Comparison of ENCODE assay signal across 1 cellular context in the genomic region with DNA sequence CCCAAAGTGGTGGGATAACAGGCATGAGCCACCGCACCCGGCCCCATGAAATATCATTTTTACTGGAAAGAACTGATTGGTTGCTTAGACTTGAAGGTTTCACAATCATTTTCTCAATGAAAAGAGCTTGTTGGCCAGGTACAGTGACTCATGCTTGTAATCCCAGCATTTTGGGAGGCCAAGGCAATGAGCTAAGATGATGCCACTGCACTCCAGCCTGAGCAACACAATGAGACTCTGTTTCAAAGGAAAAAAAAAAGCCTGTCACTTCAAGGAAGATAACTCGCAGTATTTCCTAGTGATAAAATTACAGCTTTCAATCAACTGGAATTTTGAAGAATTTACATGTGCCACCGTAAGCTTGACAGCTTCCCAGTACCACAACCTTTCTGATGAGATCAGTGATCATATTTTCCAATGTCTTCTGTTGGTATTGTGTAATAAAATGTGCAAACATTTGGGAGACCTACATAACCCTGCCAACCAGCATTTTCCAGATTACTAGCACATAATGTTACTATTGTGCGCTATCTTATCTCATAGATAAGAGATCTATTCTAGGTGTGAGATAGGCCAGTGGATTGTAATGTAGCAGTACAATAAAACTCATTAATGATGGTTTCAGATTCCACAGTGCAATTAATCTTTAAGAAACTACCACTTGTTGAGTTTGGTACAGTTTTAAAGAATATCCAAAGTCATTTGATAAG.
TF ChIP-seq lines count a peak whose summit lies in the region.

No MANE protein-coding gene starts in this region.

TF ChIP-seq in HepG2, 621 proteins besides CTCF, POLR2A, EP300 and RAD21:
- no peak for TF ChIP-seq ADNP (CRISPR knock-in tag; IDR thresholded peaks at IDR 0.05)
- TF ChIP-seq, protein P1, sequence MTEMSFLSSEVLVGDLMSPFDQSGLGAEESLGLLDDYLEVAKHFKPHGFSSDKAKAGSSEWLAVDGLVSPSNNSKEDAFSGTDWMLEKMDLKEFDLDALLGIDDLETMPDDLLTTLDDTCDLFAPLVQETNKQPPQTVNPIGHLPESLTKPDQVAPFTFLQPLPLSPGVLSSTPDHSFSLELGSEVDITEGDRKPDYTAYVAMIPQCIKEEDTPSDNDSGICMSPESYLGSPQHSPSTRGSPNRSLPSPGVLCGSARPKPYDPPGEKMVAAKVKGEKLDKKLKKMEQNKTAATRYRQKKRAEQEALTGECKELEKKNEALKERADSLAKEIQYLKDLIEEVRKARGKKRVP (CRISPR knock-in tag; IDR thresholded peaks at IDR 0.05) = peak in 1 of 2 experiments; percentile 50; a peak in 1 of 4 replicates
- TF ChIP-seq, protein P2, sequence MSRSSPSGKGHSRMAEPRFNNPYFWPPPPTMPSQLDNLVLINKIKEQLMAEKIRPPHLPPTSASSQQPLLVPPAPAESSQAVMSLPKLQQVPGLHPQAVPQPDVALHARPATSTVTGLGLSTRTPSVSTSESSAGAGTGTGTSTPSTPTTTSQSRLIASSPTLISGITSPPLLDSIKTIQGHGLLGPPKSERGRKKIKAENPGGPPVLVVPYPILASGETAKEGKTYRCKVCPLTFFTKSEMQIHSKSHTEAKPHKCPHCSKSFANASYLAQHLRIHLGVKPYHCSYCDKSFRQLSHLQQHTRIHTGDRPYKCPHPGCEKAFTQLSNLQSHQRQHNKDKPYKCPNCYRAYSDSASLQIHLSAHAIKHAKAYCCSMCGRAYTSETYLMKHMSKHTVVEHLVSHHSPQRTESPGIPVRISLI (CRISPR knock-in tag; IDR thresholded peaks at IDR 0.05; ENCODE audit: borderline replicate concordance) = peak; percentile 69; the same call in 1 of the 2 replicates
- TF ChIP-seq FOXA1 (IDR thresholded peaks at IDR 0.05) = no peak
- TF ChIP-seq FOXA1 (CRISPR knock-in tag; IDR thresholded peaks at IDR 0.05) = peak; percentile 9; the same call in 1 of the 2 replicates
- no peak for TF ChIP-seq ZNF577 (CRISPR knock-in tag; IDR thresholded peaks at IDR 0.05; ENCODE audit: borderline replicate concordance, low read depth)
- TF ChIP-seq POGZ (CRISPR knock-in tag; IDR thresholded peaks at IDR 0.05) = 0 out of 2 replicates have a peak, but pooled peaks have one; percentile 17
- TF ChIP-seq GATA4 (IDR thresholded peaks at IDR 0.05; ENCODE audit: borderline replicate concordance, low read depth) = peak; percentile 90
- 0 out of 2 replicates have a peak, but pooled peaks have one; percentile 50 for TF ChIP-seq KDM1A (CRISPR knock-in tag; IDR thresholded peaks at IDR 0.05)
- TF ChIP-seq CEBPG (CRISPR knock-in tag; IDR thresholded peaks at IDR 0.05) = peak; percentile 48; the same call in 1 of the 2 replicates
- no peak for TF ChIP-seq HIVEP1 (CRISPR knock-in tag; IDR thresholded peaks at IDR 0.05)
- TF ChIP-seq CEBPB (IDR thresholded peaks at IDR 0.05; ENCODE audit: borderline replicate concordance, low read depth, low read length) = peak; percentile 92
- no peak for TF ChIP-seq ZHX2 (IDR thresholded peaks at IDR 0.05; ENCODE audit: low read depth)
- TF ChIP-seq ZHX2 (CRISPR knock-in tag; IDR thresholded peaks at IDR 0.05; ENCODE audit: borderline replicate concordance) = no peak
- TF ChIP-seq GLI4 (CRISPR knock-in tag; IDR thresholded peaks at IDR 0.05; ENCODE audit: borderline replicate concordance) = no peak
- TF ChIP-seq JUNB (CRISPR knock-in tag; IDR thresholded peaks at IDR 0.05; ENCODE audit: borderline replicate concordance) = peak; percentile 61; the same call in 1 of the 2 replicates
- TF ChIP-seq NCOA2 (CRISPR knock-in tag; IDR thresholded peaks at IDR 0.05) = peak; percentile 16; the same call in 1 of the 2 replicates
- TF ChIP-seq SOX13 (IDR thresholded peaks at IDR 0.05) = no peak
- TF ChIP-seq SOX13 (CRISPR knock-in tag; conservative IDR thresholded peaks at IDR 0.05 in 1 of 2, IDR thresholded peaks at IDR 0.05 in 1 of 2) = peak in 1 of 2 experiments; percentile 73; a peak in 2 of 4 replicates
- peak; percentile 95 for TF ChIP-seq FOSL2 (CRISPR knock-in tag; IDR thresholded peaks at IDR 0.05)
- TF ChIP-seq, protein P3, sequence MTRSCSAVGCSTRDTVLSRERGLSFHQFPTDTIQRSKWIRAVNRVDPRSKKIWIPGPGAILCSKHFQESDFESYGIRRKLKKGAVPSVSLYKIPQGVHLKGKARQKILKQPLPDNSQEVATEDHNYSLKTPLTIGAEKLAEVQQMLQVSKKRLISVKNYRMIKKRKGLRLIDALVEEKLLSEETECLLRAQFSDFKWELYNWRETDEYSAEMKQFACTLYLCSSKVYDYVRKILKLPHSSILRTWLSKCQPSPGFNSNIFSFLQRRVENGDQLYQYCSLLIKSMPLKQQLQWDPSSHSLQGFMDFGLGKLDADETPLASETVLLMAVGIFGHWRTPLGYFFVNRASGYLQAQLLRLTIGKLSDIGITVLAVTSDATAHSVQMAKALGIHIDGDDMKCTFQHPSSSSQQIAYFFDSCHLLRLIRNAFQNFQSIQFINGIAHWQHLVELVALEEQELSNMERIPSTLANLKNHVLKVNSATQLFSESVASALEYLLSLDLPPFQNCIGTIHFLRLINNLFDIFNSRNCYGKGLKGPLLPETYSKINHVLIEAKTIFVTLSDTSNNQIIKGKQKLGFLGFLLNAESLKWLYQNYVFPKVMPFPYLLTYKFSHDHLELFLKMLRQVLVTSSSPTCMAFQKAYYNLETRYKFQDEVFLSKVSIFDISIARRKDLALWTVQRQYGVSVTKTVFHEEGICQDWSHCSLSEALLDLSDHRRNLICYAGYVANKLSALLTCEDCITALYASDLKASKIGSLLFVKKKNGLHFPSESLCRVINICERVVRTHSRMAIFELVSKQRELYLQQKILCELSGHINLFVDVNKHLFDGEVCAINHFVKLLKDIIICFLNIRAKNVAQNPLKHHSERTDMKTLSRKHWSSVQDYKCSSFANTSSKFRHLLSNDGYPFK (CRISPR knock-in tag; IDR thresholded peaks at IDR 0.05; ENCODE audit: borderline replicate concordance) = no peak
- no peak for TF ChIP-seq ZNF382 (CRISPR knock-in tag; IDR thresholded peaks at IDR 0.05; ENCODE audit: borderline replicate concordance)
- no peak for TF ChIP-seq NFE2L1 (CRISPR knock-in tag; IDR thresholded peaks at IDR 0.05; ENCODE audit: borderline replicate concordance)
- TF ChIP-seq HDAC2 (CRISPR knock-in tag; IDR thresholded peaks at IDR 0.05) = no peak
- TF ChIP-seq ATF3 (CRISPR knock-in tag; IDR thresholded peaks at IDR 0.05) = peak; percentile 63
- no peak for TF ChIP-seq ZNF232 (CRISPR knock-in tag; IDR thresholded peaks at IDR 0.05; ENCODE audit: borderline replicate concordance)
- TF ChIP-seq ZNF180 (CRISPR knock-in tag; IDR thresholded peaks at IDR 0.05; ENCODE audit: borderline replicate concordance, low read depth) = no peak
- TF ChIP-seq, protein P4, sequence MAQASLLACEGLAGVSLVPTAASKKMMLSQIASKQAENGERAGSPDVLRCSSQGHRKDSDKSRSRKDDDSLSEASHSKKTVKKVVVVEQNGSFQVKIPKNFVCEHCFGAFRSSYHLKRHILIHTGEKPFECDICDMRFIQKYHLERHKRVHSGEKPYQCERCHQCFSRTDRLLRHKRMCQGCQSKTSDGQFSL (CRISPR knock-in tag; IDR thresholded peaks at IDR 0.05) = no peak
- no peak for TF ChIP-seq SOX6 (IDR thresholded peaks at IDR 0.05)
- peak; percentile 61; the same call in 1 of the 2 replicates for TF ChIP-seq SOX6 (CRISPR knock-in tag; IDR thresholded peaks at IDR 0.05)
- TF ChIP-seq NR2F6 (IDR thresholded peaks at IDR 0.05) = 0 out of 2 replicates have a peak, but pooled peaks have one; percentile 7
- no peak for TF ChIP-seq NR2F6 (CRISPR knock-in tag; IDR thresholded peaks at IDR 0.05)
- TF ChIP-seq ZSCAN22 (CRISPR knock-in tag; IDR thresholded peaks at IDR 0.05) = no peak
- 0 out of 2 replicates have a peak, but pooled peaks have one; percentile 13 for TF ChIP-seq ZNF12 (CRISPR knock-in tag; IDR thresholded peaks at IDR 0.05)
- 0 out of 2 replicates have a peak, but pooled peaks have one; percentile 18 for TF ChIP-seq SOX5 (CRISPR knock-in tag; IDR thresholded peaks at IDR 0.05; ENCODE audit: borderline replicate concordance)
- no peak for TF ChIP-seq SALL1 (CRISPR knock-in tag; IDR thresholded peaks at IDR 0.05)
